ENCODE assay signal across 21 cellular contexts in genomic region chr4:102447413-102447812, GRCh38. TPM values are rescaled to one million over a fixed set of nuclear protein-coding genes. Genes with fewer than 3 reads are reported as not detected.
DNase-seq lines count a peak whose midpoint lies in the region; ATAC-seq lines count a peak whose summit lies in the region.
"Had no signal": no experiment of that assay in that cellular context is flagged by ENCODE, and none has a peak within 500 bp of the region (broad histone marks: within the 10 kb centered on the region; RNA-seq: fewer than 3 reads in every experiment).

No MANE protein-coding gene starts in this region.

- POLR2A ChIA-PET in naive thymus-derived CD8-positive, alpha-beta T cell (lab: Charles Lee) = no interaction called here

- no peaks in the 10 kb centered on the region for H3K9me3 Mint-ChIP-seq in activated naive CD4-positive, alpha-beta T cell treated with anti-CD3 and anti-CD28 coated beads for 36 hours
- no peaks in the 10 kb centered on the region for H3K9me3 Mint-ChIP-seq in T-helper 1 cell treated with Interleukin-12 subunit alpha and Interleukin-12 subunit beta and Interleukin-4 antibody, amounts not matched to agents 30 μg/mL and 1 μg/mL, for 36 hours
- H3K9me3 Mint-ChIP-seq in naive thymus-derived CD8-positive, alpha-beta T cell = no peaks in the 10 kb centered on the region
- no peaks in the 10 kb centered on the region for H3K9me3 Mint-ChIP-seq in stimulated activated effector memory CD8-positive, alpha-beta T cell treated with anti-CD3 and anti-CD28 coated beads, Interleukin-12 subunit alpha, Interleukin-12 subunit beta, amount 100 ng/mL, for 72 hours
- H3K9me3 Mint-ChIP-seq: CD14-positive monocyte, IgD-negative memory B cell had no signal

- ATAC-seq in GM21619 (IDR thresholded peaks at IDR 0.05; ENCODE audit: unreplicated experiment) = peak; percentile 62
- peak; percentile 23 to 42 for ATAC-seq in naive thymus-derived CD8-positive, alpha-beta T cell
- ATAC-seq in stimulated activated effector memory CD8-positive, alpha-beta T cell treated with anti-CD3 and anti-CD28 coated beads, Interleukin-12 subunit alpha, Interleukin-12 subunit beta, amount 100 ng/mL, for 72 hours = no peak
- ATAC-seq: heart left ventricle had no signal

- H3K36me3 Mint-ChIP-seq in activated naive CD4-positive, alpha-beta T cell treated with anti-CD3 and anti-CD28 coated beads for 36 hours (ENCODE audit: low read depth) = no peaks in the 10 kb centered on the region
- peaks cover 3% of the 10 kb centered on the region for H3K36me3 Mint-ChIP-seq in T-helper 1 cell treated with Interleukin-12 subunit alpha and Interleukin-12 subunit beta and Interleukin-4 antibody, amounts not matched to agents 30 μg/mL and 1 μg/mL, for 36 hours (ENCODE audit: low read depth)
- no peaks in the 10 kb centered on the region for H3K36me3 Mint-ChIP-seq in naive thymus-derived CD8-positive, alpha-beta T cell
- H3K36me3 Mint-ChIP-seq in stimulated activated effector memory CD8-positive, alpha-beta T cell treated with anti-CD3 and anti-CD28 coated beads, Interleukin-12 subunit alpha, Interleukin-12 subunit beta, amount 100 ng/mL, for 72 hours = no peaks in the 10 kb centered on the region
- H3K36me3 Mint-ChIP-seq: activated naive CD8-positive, alpha-beta T cell; CD14-positive monocyte; IgD-negative memory B cell had no signal

- peak; percentile 15 for DNase-seq in activated naive CD4-positive, alpha-beta T cell treated with anti-CD3 and anti-CD28 coated beads for 36 hours
- DNase-seq in activated naive CD4-positive, alpha-beta T cell treated with anti-CD3 and anti-CD28 coated beads, Interleukin-2, amount 50 U/mL, for 16 hours = no peak
- peak in 2 of 10 donors; percentile 7 to 17 for DNase-seq in naive thymus-derived CD8-positive, alpha-beta T cell
- no peak for DNase-seq in stimulated activated CD4-positive, alpha-beta T cell treated with anti-CD3 and anti-CD28 coated beads, Interleukin-12 subunit alpha, Interleukin-12 subunit beta, amount 100 ng/mL, for 4 hours
- no peak for DNase-seq in ureter (ENCODE audit: low spot score)
- DNase-seq in stimulated activated effector memory CD8-positive, alpha-beta T cell treated with anti-CD3 and anti-CD28 coated beads, Interleukin-12 subunit alpha, Interleukin-12 subunit beta, amount 100 ng/mL, for 72 hours (ENCODE audit: low spot score in 2 of 2) = no peak
- DNase-seq: activated CD4-positive, alpha-beta T cell treated with anti-CD3 and anti-CD28 coated beads for 4 hours; activated T-cell treated with anti-CD3 and anti-CD28 coated beads, Interleukin-2, amount 50 U/mL, for 1 hour; colonic mucosa; H7; heart left ventricle; left ventricle myocardium inferior; MV-4-11; NCI-H2029; spleen; substantia nigra had no signal

- no peak overlapping the region for H3K4me3 Mint-ChIP-seq in activated naive CD4-positive, alpha-beta T cell treated with anti-CD3 and anti-CD28 coated beads for 36 hours
- H3K4me3 Mint-ChIP-seq in T-helper 1 cell treated with Interleukin-12 subunit alpha and Interleukin-12 subunit beta and Interleukin-4 antibody, amounts not matched to agents 30 μg/mL and 1 μg/mL, for 36 hours = no peak overlapping the region
- no peak overlapping the region for H3K4me3 Mint-ChIP-seq in naive thymus-derived CD8-positive, alpha-beta T cell
- H3K4me3 Mint-ChIP-seq in stimulated activated effector memory CD8-positive, alpha-beta T cell treated with anti-CD3 and anti-CD28 coated beads, Interleukin-12 subunit alpha, Interleukin-12 subunit beta, amount 100 ng/mL, for 72 hours = no peak overlapping the region
- H3K4me3 Mint-ChIP-seq: activated naive CD8-positive, alpha-beta T cell; CD14-positive monocyte; IgD-negative memory B cell had no signal

- CTCF ChIA-PET in activated naive CD4-positive, alpha-beta T cell treated with anti-CD3 and anti-CD28 coated beads for 36 hours (lab: Charles Lee) = interaction anchor here (1.1 to 2.7 kb wide), 8 partner anchors 8 to 180 kb away, joined by 4 to 14 read pairs (median 5); partner anchors contain the start of gene NFKB1

- peaks cover 18% of the 10 kb centered on the region for H3K4me1 Mint-ChIP-seq in activated naive CD4-positive, alpha-beta T cell treated with anti-CD3 and anti-CD28 coated beads for 36 hours (ENCODE audit: low read depth)
- H3K4me1 Mint-ChIP-seq in T-helper 1 cell treated with Interleukin-12 subunit alpha and Interleukin-12 subunit beta and Interleukin-4 antibody, amounts not matched to agents 30 μg/mL and 1 μg/mL, for 36 hours (ENCODE audit: low read depth) = peaks cover 25% of the 10 kb centered on the region
- H3K4me1 Mint-ChIP-seq in naive thymus-derived CD8-positive, alpha-beta T cell = peaks cover 5 to 12% (median 10%) of the 10 kb centered on the region in 4 donors
- H3K4me1 Mint-ChIP-seq in stimulated activated effector memory CD8-positive, alpha-beta T cell treated with anti-CD3 and anti-CD28 coated beads, Interleukin-12 subunit alpha, Interleukin-12 subunit beta, amount 100 ng/mL, for 72 hours = peaks cover 6% of the 10 kb centered on the region
- H3K4me1 Mint-ChIP-seq: CD14-positive monocyte had no signal

- H3K27ac Mint-ChIP-seq in activated naive CD4-positive, alpha-beta T cell treated with anti-CD3 and anti-CD28 coated beads for 36 hours = no peak overlapping the region
- H3K27ac Mint-ChIP-seq in T-helper 1 cell treated with Interleukin-12 subunit alpha and Interleukin-12 subunit beta and Interleukin-4 antibody, amounts not matched to agents 30 μg/mL and 1 μg/mL, for 36 hours = peak overlapping the region; percentile 36
- peak overlapping the region in 2 of 10 donors; percentile 63 to 64 for H3K27ac Mint-ChIP-seq in naive thymus-derived CD8-positive, alpha-beta T cell
- H3K27ac Mint-ChIP-seq in stimulated activated effector memory CD8-positive, alpha-beta T cell treated with anti-CD3 and anti-CD28 coated beads, Interleukin-12 subunit alpha, Interleukin-12 subunit beta, amount 100 ng/mL, for 72 hours = no peak overlapping the region
- H3K27ac Mint-ChIP-seq: activated naive CD8-positive, alpha-beta T cell; CD14-positive monocyte; IgD-negative memory B cell had no signal

- H3K27me3 Mint-ChIP-seq in activated naive CD4-positive, alpha-beta T cell treated with anti-CD3 and anti-CD28 coated beads for 36 hours (ENCODE audit: low read depth) = no peaks in the 10 kb centered on the region
- H3K27me3 Mint-ChIP-seq in T-helper 1 cell treated with Interleukin-12 subunit alpha and Interleukin-12 subunit beta and Interleukin-4 antibody, amounts not matched to agents 30 μg/mL and 1 μg/mL, for 36 hours (ENCODE audit: low read depth) = no peaks in the 10 kb centered on the region
- no peaks in the 10 kb centered on the region for H3K27me3 Mint-ChIP-seq in naive thymus-derived CD8-positive, alpha-beta T cell
- H3K27me3 Mint-ChIP-seq: activated naive CD8-positive, alpha-beta T cell; IgD-negative memory B cell had no signal

- intact Hi-C loops in activated naive CD4-positive, alpha-beta T cell treated with anti-CD3 and anti-CD28 coated beads for 36 hours (cut with micrococcal nuclease) = no loop called here

RNA-seq across cellular contexts. Expression of gene NFKB1, which starts 53.7 kb away (rescaled TPM):
- 100 to 1,000 TPM; 121 to 134 TPM for total RNA-seq in activated naive CD4-positive, alpha-beta T cell treated with anti-CD3 and anti-CD28 coated beads for 36 hours
- total RNA-seq in naive thymus-derived CD8-positive, alpha-beta T cell = 100 to 1,000 TPM in 1 of 2 experiments, 10 to 100 TPM in 1; 91.5 to 101 TPM
- polyA plus RNA-seq in naive thymus-derived CD8-positive, alpha-beta T cell = 10 to 100 TPM; 27.5 to 82.2 (median 32.4) TPM
- total RNA-seq in ureter = 55.4 TPM
